Comparison of ENCODE assay signal across 20 cellular contexts in genomic region chr12:53976172-53976822, GRCh38. TPM values are rescaled to one million over a fixed set of nuclear protein-coding genes. Genes with fewer than 3 reads are reported as not detected.
A peak's percentile ranks its signal among the peaks of the same experiment; 100 is the strongest.
DNase-seq lines count a peak whose midpoint lies in the region; TF ChIP-seq lines count a peak whose summit lies in the region.
"Had no signal": no experiment of that assay in that cellular context is flagged by ENCODE, and none has a peak within 500 bp of the region (broad histone marks: within the 10 kb centered on the region; RNA-seq: fewer than 3 reads in every experiment).

No MANE protein-coding gene starts in this region.

- no peak overlapping the region for H3K18ac ChIP-seq in trophoblast cell (ENCODE audit: low read length)

- H2BK12ac ChIP-seq in trophoblast cell (ENCODE audit: low read length), result no peak overlapping the region

- H3K14ac ChIP-seq in trophoblast cell (ENCODE audit: low read length), result no peak overlapping the region

- no peak for TF ChIP-seq EP300 in transverse colon (IDR thresholded peaks at IDR 0.05; ENCODE audit: low read depth)

- H4K8ac ChIP-seq in trophoblast cell (ENCODE audit: low read depth, low read length), result no peak overlapping the region

- DNase-seq in EH (ENCODE audit: low read depth) (peak; percentile 72), HFF-Myc (ENCODE audit: extremely low read depth, low read depth) (peak; percentile 42), endodermal cell (peak; percentile 85), skeletal muscle cell (ENCODE audit: low read depth) (no peak), HFFc6 (no peak), trophoblast cell (no peak), transverse colon (no peak)
- DNase-seq: activated CD8-positive, alpha-beta memory T cell treated with anti-CD3 and anti-CD28 coated beads, Interleukin-2, amount 50 U/mL, for 4 hours; aorta; DND-41; hippocampal formation; midbrain; NCI-H2029 treated with DMSO at 0.1 percent for 48 hours; NCI-H524; SHP77; stimulated activated CD4-positive, alpha-beta T cell treated with anti-CD3 and anti-CD28 coated beads, Interleukin-4, amount 100 ng/mL, for 1 hour had no signal

- H3K9ac ChIP-seq in endodermal cell (ENCODE audit: extremely low read depth, low read length, poor library complexity, severe bottlenecking) (no peak overlapping the region), trophoblast cell (ENCODE audit: low read length) (no peak overlapping the region)

- H3K4me3 Mint-ChIP-seq in endodermal cell (no peak overlapping the region), HFFc6 (no peak overlapping the region)

- no peak overlapping the region for H3K4ac ChIP-seq in trophoblast cell (ENCODE audit: low read depth, low read length)

- H3K27ac Mint-ChIP-seq in endodermal cell, result no peak overlapping the region
- H3K27ac Mint-ChIP-seq in HFFc6, result no peak overlapping the region
- H3K27ac Mint-ChIP-seq: activated CD4-positive, alpha-beta T cell treated with anti-CD3 and anti-CD28 coated beads for 36 hours had no signal

- no peak overlapping the region for H2AFZ ChIP-seq in trophoblast cell (ENCODE audit: insufficient read depth, low read length, poor library complexity)

- H4K91ac ChIP-seq in trophoblast cell (ENCODE audit: low read depth, low read length), result no peak overlapping the region

- H3K36me3 ChIP-seq in endodermal cell (ENCODE audit: control insufficient read depth, insufficient read depth, low read length) (no peaks in the 10 kb centered on the region), trophoblast cell (ENCODE audit: control insufficient read depth in 1 of 2, insufficient read depth in 2 of 2, low read length in 2 of 2) (no peaks in the 10 kb centered on the region), transverse colon (no peaks in the 10 kb centered on the region)

- intact Hi-C loops in transverse colon (cut with DNase I; ENCODE audit: low total_unique reads), result no loop called here

- H3K27ac ChIP-seq in endodermal cell (ENCODE audit: low read depth, low read length) (no peak overlapping the region), trophoblast cell (ENCODE audit: low read depth, low read length) (no peak overlapping the region), transverse colon (no peak overlapping the region)

- no peaks in the 10 kb centered on the region for H3K36me3 Mint-ChIP-seq in endodermal cell (ENCODE audit: low read depth)
- no peaks in the 10 kb centered on the region for H3K36me3 Mint-ChIP-seq in HFFc6 (ENCODE audit: low read depth)

- peaks cover 100% of the 10 kb centered on the region for H3K27me3 Mint-ChIP-seq in endodermal cell (ENCODE audit: insufficient read depth)
- H3K27me3 Mint-ChIP-seq in HFFc6 (ENCODE audit: insufficient read depth), result peaks cover 62% of the 10 kb centered on the region

- 10 to 21% methylated on average over 2 to 21 of the region's 21 CpGs for WGBS in endodermal cell (ENCODE audit: insufficient coverage in 1 of 2, insufficient read length in 1 of 2), 2 experiments
- no CpG with 5 or more reads among the region's 21 CpGs for WGBS in trophoblast cell (ENCODE audit: extremely low coverage, insufficient coverage, insufficient read length)
- WGBS in transverse colon (ENCODE audit: low coverage in 1 of 2), 2 donors, result 44 to 57% methylated on average over 16 to 21 of the region's 21 CpGs

- no peak for TF ChIP-seq POLR2A in transverse colon (IDR thresholded peaks at IDR 0.05)

- no peak overlapping the region for H3K4me2 ChIP-seq in trophoblast cell (ENCODE audit: low read length)

- no peak overlapping the region for H4K12ac ChIP-seq in trophoblast cell (ENCODE audit: low read depth, low read length)

- no peaks in the 10 kb centered on the region for H3K79me2 ChIP-seq in trophoblast cell (ENCODE audit: control insufficient read depth, insufficient read depth, low read length, poor library complexity)

- no peak overlapping the region for H2BK120ac ChIP-seq in trophoblast cell (ENCODE audit: insufficient read depth, low read length, poor library complexity)

- H3K4me1 ChIP-seq in endodermal cell (ENCODE audit: control insufficient read depth, insufficient read depth, low read length) (no peaks in the 10 kb centered on the region), trophoblast cell (ENCODE audit: control insufficient read depth in 1 of 2, insufficient read depth in 2 of 2, low read length in 2 of 2) (peaks cover 2 to 5% of the 10 kb centered on the region in 2 experiments), transverse colon (peaks cover 3 to 37% (median 21%) of the 10 kb centered on the region in 4 donors)

- peaks cover 15% of the 10 kb centered on the region for H3K4me1 Mint-ChIP-seq in endodermal cell
- peaks cover 5% of the 10 kb centered on the region; the same call in 1 of the 2 replicates for H3K4me1 Mint-ChIP-seq in HFFc6 (ENCODE audit: low read depth)

- H2AK5ac ChIP-seq in trophoblast cell (ENCODE audit: low read length), result no peak overlapping the region

- no peaks in the 10 kb centered on the region for H3K79me1 ChIP-seq in trophoblast cell (ENCODE audit: low read length)

- TF ChIP-seq CTCF in HFF-Myc (IDR thresholded peaks at IDR 0.05; ENCODE audit: low read depth, low read length, missing control alignments) (no peak), endodermal cell (conservative IDR thresholded peaks at IDR 0.05) (no peak), HFFc6 (IDR thresholded peaks at IDR 0.05) (no peak), transverse colon (IDR thresholded peaks at IDR 0.05) (no peak)

- in situ Hi-C loops in transverse colon (cut with MboI; ENCODE audit: low pct_ligation_motif_present in 1 of 4, low pct_unique_long_range_greater_than_20kb in 1 of 4, low sequenced_read_pairs in 3 of 4), result loop anchor here in 1 of 4 donors (25.0 kb wide), 1 partner anchor 189 kb away; no protein-coding TSS in a partner anchor

- no peak overlapping the region for H2BK5ac ChIP-seq in trophoblast cell (ENCODE audit: low read depth, low read length, poor library complexity)

- H3K9me3 Mint-ChIP-seq in endodermal cell (peaks cover 16% of the 10 kb centered on the region), HFFc6 (no peaks in the 10 kb centered on the region)

- no peak overlapping the region for H3K4me3 ChIP-seq in HFF-Myc (replicated peaks; ENCODE audit: low read depth, low read length)
- H3K4me3 ChIP-seq in endodermal cell (ENCODE audit: low read length), result no peak overlapping the region
- peak overlapping the region; percentile 75 for H3K4me3 ChIP-seq in skeletal muscle cell (ENCODE audit: low read depth, low read length)
- no peak overlapping the region for H3K4me3 ChIP-seq in trophoblast cell (ENCODE audit: low read depth, low read length)
- H3K4me3 ChIP-seq in transverse colon, result no peak overlapping the region

- H3K9me3 ChIP-seq in endodermal cell (ENCODE audit: control insufficient read depth, low read length) (peaks cover 7% of the 10 kb centered on the region), trophoblast cell (ENCODE audit: insufficient read depth, low read depth, low read length) (peaks cover 24% of the 10 kb centered on the region), transverse colon (peaks cover 0 to 5% of the 10 kb centered on the region in 2 donors)

- H3K27me3 ChIP-seq in endodermal cell (ENCODE audit: control insufficient read depth, insufficient read depth, low read length, poor library complexity, severe bottlenecking), result peaks cover 100% of the 10 kb centered on the region
- H3K27me3 ChIP-seq in trophoblast cell (ENCODE audit: insufficient read depth, low read length), result peaks cover 87% of the 10 kb centered on the region
- H3K27me3 ChIP-seq in transverse colon, result peaks cover 100% of the 10 kb centered on the region

- H3K23ac ChIP-seq in trophoblast cell (ENCODE audit: low read length), result no peak overlapping the region

RNA-seq across cellular contexts. Expression of gene HOTAIR, which starts 1.5 kb away (rescaled TPM):
- total RNA-seq in endodermal cell (not detected), transverse colon (not detected)
- 1.5 TPM for polyA plus RNA-seq in endodermal cell (2013, experiment 1 of 2)
- polyA plus RNA-seq in endodermal cell (2013, experiment 2 of 2), result 0.50 TPM
- total RNA-seq in HFFc6 (2021; fragmentation: NEBNext Ultra II Directional; extraction: Animal tissue kit (Norgen Biotek cat#: 25700)), result 1 to 10 TPM in 4 of 6 experiments, under 1 TPM in 1, not detected in 1; 0.26 to 3.7 (median 2.8) TPM
- polyA plus RNA-seq in trophoblast cell (2013), result 1.5 and 1.6 TPM in 2 replicates
- total RNA-seq: activated CD4-positive, alpha-beta T cell treated with anti-CD3 and anti-CD28 coated beads for 36 hours; chondrocyte; temporal lobe had no signal
- polyA plus RNA-seq: aorta, CD14-positive monocyte had no signal

RNA-seq across cellular contexts. Expression of gene HOXC11, which starts 3.4 kb away (rescaled TPM):
- total RNA-seq in endodermal cell (not detected), transverse colon (not detected)
- 1.4 TPM for polyA plus RNA-seq in endodermal cell (2013, experiment 1 of 2)
- polyA plus RNA-seq in endodermal cell (2013, experiment 2 of 2), result 1.0 TPM
- 1 to 10 TPM in 4 of 6 experiments, under 1 TPM in 2; 0.09 to 2.2 (median 1.8) TPM for total RNA-seq in HFFc6 (2021; fragmentation: NEBNext Ultra II Directional; extraction: Animal tissue kit (Norgen Biotek cat#: 25700))
- 0.22 and 0.29 TPM in 2 replicates for polyA plus RNA-seq in trophoblast cell (2013)
- total RNA-seq: activated CD4-positive, alpha-beta T cell treated with anti-CD3 and anti-CD28 coated beads for 36 hours; chondrocyte; temporal lobe had no signal
- polyA plus RNA-seq: CD14-positive monocyte had no signal

RNA-seq across cellular contexts. Expression of gene HOXC10, which starts 8.6 kb away (rescaled TPM):
- total RNA-seq in endodermal cell (not detected), transverse colon (not detected)
- 11.1 TPM for polyA plus RNA-seq in endodermal cell (2013, experiment 1 of 2)
- 7.2 TPM for polyA plus RNA-seq in endodermal cell (2013, experiment 2 of 2)
- total RNA-seq in HFFc6 (2021; fragmentation: NEBNext Ultra II Directional; extraction: Animal tissue kit (Norgen Biotek cat#: 25700)), result 1 to 10 TPM in 3 of 6 experiments, under 1 TPM in 2, not detected in 1; 0.33 to 1.4 (median 1.3) TPM
- 0.03 and 0.04 TPM in 2 replicates for polyA plus RNA-seq in trophoblast cell (2013)
- total RNA-seq: activated CD4-positive, alpha-beta T cell treated with anti-CD3 and anti-CD28 coated beads for 36 hours; chondrocyte; temporal lobe had no signal
- polyA plus RNA-seq: CD14-positive monocyte had no signal

RNA-seq across cellular contexts. Expression of gene HOXC12, which starts 21.6 kb away (rescaled TPM):
- not detected for total RNA-seq in endodermal cell
- polyA plus RNA-seq in endodermal cell (2013, experiment 1 of 2), result 0.82 TPM
- polyA plus RNA-seq in endodermal cell (2013, experiment 2 of 2), result 0.46 TPM
- total RNA-seq in HFFc6 (2021; fragmentation: NEBNext Ultra II Directional; extraction: Animal tissue kit (Norgen Biotek cat#: 25700)), result not detected
- polyA plus RNA-seq in trophoblast cell (2013), result 0.07 and 0.11 TPM in 2 replicates
- total RNA-seq in transverse colon, result not detected
- total RNA-seq: activated CD4-positive, alpha-beta T cell treated with anti-CD3 and anti-CD28 coated beads for 36 hours; chondrocyte; temporal lobe had no signal
- polyA plus RNA-seq: aorta, CD14-positive monocyte had no signal

RNA-seq across cellular contexts. Expression of gene HOXC9, which starts 23.7 kb away (rescaled TPM):
- total RNA-seq in endodermal cell, result not detected
- 5.5 TPM for polyA plus RNA-seq in endodermal cell (2013, experiment 1 of 2)
- polyA plus RNA-seq in endodermal cell (2013, experiment 2 of 2), result 6.4 TPM
- total RNA-seq in HFFc6 (2021; fragmentation: NEBNext Ultra II Directional; extraction: Animal tissue kit (Norgen Biotek cat#: 25700)), result 1 to 10 TPM in 3 of 6 experiments, under 1 TPM in 3; 0.17 to 1.5 (median 1.1) TPM
- 0.03 TPM in 1 of 2 replicates, not detected in the other for polyA plus RNA-seq in trophoblast cell (2013)
- not detected for total RNA-seq in transverse colon
- total RNA-seq: activated CD4-positive, alpha-beta T cell treated with anti-CD3 and anti-CD28 coated beads for 36 hours; chondrocyte; temporal lobe had no signal
- polyA plus RNA-seq: CD14-positive monocyte had no signal

Comparison
In these comparisons a context has a peak if more than half of its experiments do, and no peak if none do; other contexts are left out.
1. DNase-seq: peak in EH (single experiment), HFF-Myc (single experiment) and endodermal cell (single experiment); none in skeletal muscle cell (single experiment), HFFc6 (single experiment), trophoblast cell (0 of 2) and transverse colon (single experiment).